ENCODE assay signal across 3 cellular contexts in the genomic region with DNA sequence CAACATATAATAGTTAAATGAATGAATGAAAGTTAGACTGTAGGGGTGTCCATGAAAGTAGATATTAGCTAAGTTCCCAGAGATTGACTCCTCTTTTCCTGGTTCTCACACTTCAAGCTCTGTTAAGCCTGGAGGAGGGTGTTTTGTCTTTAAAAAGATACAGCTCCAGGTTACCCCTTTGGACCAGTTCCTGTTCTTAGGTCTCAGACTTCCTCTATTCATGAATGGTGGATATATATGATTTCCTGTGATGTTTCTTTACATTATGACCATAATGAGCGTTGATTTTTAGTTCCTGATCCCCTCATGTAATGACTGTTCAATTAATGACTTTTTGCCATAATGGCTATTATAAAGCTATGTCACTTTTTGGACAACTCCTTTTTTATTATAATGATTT.
A peak's percentile ranks its signal among the peaks of the same experiment; 100 is the strongest.
DNase-seq lines count a peak whose midpoint lies in the region; ATAC-seq lines count a peak whose summit lies in the region.
"Not testable (repeated sequence)": the region's sequence is repeated elsewhere in the genome, so short reads cannot be mapped to it uniquely, and the experiment has no call there.

No MANE protein-coding gene starts in this region.

- POLR2A ChIA-PET in naive thymus-derived CD4-positive, alpha-beta T cell (lab: Charles Lee), result not testable (repeated sequence)

- not testable (repeated sequence) for H3K27ac ChIP-seq in naive thymus-derived CD4-positive, alpha-beta T cell (ENCODE audit: low read depth, low read length)

- intact Hi-C loops in naive thymus-derived CD4-positive, alpha-beta T cell (cut with micrococcal nuclease), result not testable (repeated sequence)

- H3K4me3 ChIP-seq in naive thymus-derived CD4-positive, alpha-beta T cell (ENCODE audit: low read length), result not testable (repeated sequence)

- peaks cover 0 to 11% (median 3%) of the 10 kb centered on the region in 7 donors for H3K9me3 Mint-ChIP-seq in naive B cell
- not testable (repeated sequence) for H3K9me3 Mint-ChIP-seq in naive thymus-derived CD4-positive, alpha-beta T cell; stimulated activated naive B cell treated with anti-CD40 and anti-IgM and Interleukin-4, amounts not matched to agents 10 μg/mL and 1 μg/mL and 100 μg/mL, for 72 hours

- not testable (repeated sequence) for H3K36me3 ChIP-seq in naive thymus-derived CD4-positive, alpha-beta T cell (ENCODE audit: control insufficient read depth in 2 of 3, insufficient read depth in 3 of 3, low read length in 3 of 3)

- H3K4me1 ChIP-seq in naive thymus-derived CD4-positive, alpha-beta T cell (ENCODE audit: control insufficient read depth in 2 of 2, insufficient read depth in 2 of 2, low read length in 2 of 2), result not testable (repeated sequence)

- ATAC-seq in naive B cell (ENCODE audit: low read depth in 2 of 2), result peak; percentile 38 to 52
- peak; percentile 44 for ATAC-seq in naive thymus-derived CD4-positive, alpha-beta T cell
- ATAC-seq in stimulated activated naive B cell treated with anti-CD40 and anti-IgM and Interleukin-4, amounts not matched to agents 10 μg/mL and 1 μg/mL and 100 μg/mL, for 72 hours (replicated peaks), result peak; percentile 74 to 77

- H3K4me1 Mint-ChIP-seq in naive B cell; naive thymus-derived CD4-positive, alpha-beta T cell; stimulated activated naive B cell treated with anti-CD40 and anti-IgM and Interleukin-4, amounts not matched to agents 10 μg/mL and 1 μg/mL and 100 μg/mL, for 72 hours: not testable (repeated sequence)

- H3K27me3 ChIP-seq in naive thymus-derived CD4-positive, alpha-beta T cell (ENCODE audit: control insufficient read depth in 2 of 2, insufficient read depth in 2 of 2, low read length in 2 of 2), result not testable (repeated sequence)

- H3K9me3 ChIP-seq in naive thymus-derived CD4-positive, alpha-beta T cell (ENCODE audit: control insufficient read depth in 2 of 3, low read length in 3 of 3), result not testable (repeated sequence)

- H3K27me3 Mint-ChIP-seq in naive B cell; naive thymus-derived CD4-positive, alpha-beta T cell; stimulated activated naive B cell treated with anti-CD40 and anti-IgM and Interleukin-4, amounts not matched to agents 10 μg/mL and 1 μg/mL and 100 μg/mL, for 72 hours: not testable (repeated sequence)

- H3K36me3 Mint-ChIP-seq in naive B cell; naive thymus-derived CD4-positive, alpha-beta T cell; stimulated activated naive B cell treated with anti-CD40 and anti-IgM and Interleukin-4, amounts not matched to agents 10 μg/mL and 1 μg/mL and 100 μg/mL, for 72 hours: not testable (repeated sequence)

- DNase-seq in naive B cell; naive thymus-derived CD4-positive, alpha-beta T cell; stimulated activated naive B cell treated with anti-CD40 and anti-IgM and Interleukin-4, amounts not matched to agents 10 μg/mL and 1 μg/mL and 100 μg/mL, for 72 hours: not testable (repeated sequence)

- CTCF ChIA-PET in naive thymus-derived CD4-positive, alpha-beta T cell (lab: Charles Lee), result not testable (repeated sequence)

- H3K27ac Mint-ChIP-seq in naive B cell; naive thymus-derived CD4-positive, alpha-beta T cell; stimulated activated naive B cell treated with anti-CD40 and anti-IgM and Interleukin-4, amounts not matched to agents 10 μg/mL and 1 μg/mL and 100 μg/mL, for 72 hours: not testable (repeated sequence)

- not testable (repeated sequence) for H3K4me3 Mint-ChIP-seq in naive B cell; naive thymus-derived CD4-positive, alpha-beta T cell; stimulated activated naive B cell treated with anti-CD40 and anti-IgM and Interleukin-4, amounts not matched to agents 10 μg/mL and 1 μg/mL and 100 μg/mL, for 72 hours
